Comparison of ENCODE assay signal across 23 cellular contexts in the genomic region with DNA sequence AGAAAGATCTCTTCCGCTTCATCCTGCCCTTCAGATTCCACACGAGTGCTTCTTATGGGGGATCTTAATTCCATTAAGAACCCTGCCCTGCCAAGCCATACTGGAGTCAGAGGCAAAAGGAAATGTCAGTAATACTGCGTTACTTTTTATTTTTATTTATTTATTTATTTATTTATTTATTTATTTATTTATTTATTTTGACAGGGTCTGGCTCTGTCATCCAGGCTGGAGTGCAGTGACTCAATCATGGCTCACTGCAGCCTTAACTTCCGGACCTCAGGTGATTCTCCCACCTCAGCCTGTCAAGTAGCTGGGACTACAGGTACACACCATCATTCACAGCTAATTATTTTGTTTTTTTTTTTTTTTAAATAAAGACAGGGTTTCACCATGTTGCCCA.
DNase-seq lines count a peak whose midpoint lies in the region; ATAC-seq, FAIRE-seq and TF ChIP-seq lines count a peak whose summit lies in the region.
"Had no signal": no experiment of that assay in that cellular context is flagged by ENCODE, and none has a peak within 500 bp of the region (broad histone marks: within the 10 kb centered on the region; RNA-seq: fewer than 3 reads in every experiment).

No MANE protein-coding gene starts in this region.

- no peak overlapping the region for H3K4me2 ChIP-seq in A549
- H3K4me2 ChIP-seq: BLaER1 had no signal

- H3K9me3 ChIP-seq in A549 (no peaks in the 10 kb centered on the region), HEK293 (ENCODE audit: control insufficient read depth, insufficient read depth, low read depth, low read length) (no peaks in the 10 kb centered on the region), psoas muscle (no peaks in the 10 kb centered on the region)
- H3K9me3 ChIP-seq: BE2C had no signal

- H3K27me3 ChIP-seq in bronchial epithelial cell (ENCODE audit: control insufficient read depth, insufficient read depth, low read length) (no peaks in the 10 kb centered on the region), psoas muscle (ENCODE audit: insufficient read depth in 3 of 3, low read length in 2 of 3) (no peaks in the 10 kb centered on the region)
- H3K27me3 ChIP-seq: BE2C, BLaER1 had no signal

- no peak overlapping the region for H3K4me3 ChIP-seq in A549
- H3K4me3 ChIP-seq in HEK293 (ENCODE audit: low read depth, low read length): no peak overlapping the region
- H3K4me3 ChIP-seq in bronchial epithelial cell (ENCODE audit: low read depth, low read length): no peak overlapping the region
- H3K4me3 ChIP-seq in psoas muscle: no peak overlapping the region
- H3K4me3 ChIP-seq: BLaER1 had no signal

- CTCF ChIA-PET in A549 (lab: Yijun Ruan, JAX) (interaction anchor here (0.6 kb wide), 1 partner anchor 965 kb away, joined by 3 read pairs; no protein-coding TSS in a partner anchor), HEK293 (lab: Yijun Ruan, JAX) (interaction anchor here (0.6 kb wide), 2 partner anchors 1137 to 1144 kb away, joined by 3 read pairs; no protein-coding TSS in a partner anchor)

- DNase-seq in A549 (ENCODE audit: low read depth in 1 of 2, low spot score in 1 of 2) (no peak), bronchial epithelial cell (ENCODE audit: low read depth) (peak; percentile 10), NCI-H510A (lab: John Stamatoyannopoulos, UW) (no peak), psoas muscle (no peak)
- DNase-seq in activated CD4-positive, CD25-positive, alpha-beta regulatory T cell (lab: John Stamatoyannopoulos, UW): no peak
- DNase-seq: ACHN; BE2C; C1 segment of cervical spinal cord; CD4-positive, alpha-beta memory T cell; CD4-positive, CD25-positive, alpha-beta regulatory T cell; CD8-positive, alpha-beta memory T cell; COR-L47; DMS 273 treated with DMSO at 0.1 percent for 48 hours; DMS153; DMS53; DMS79; GF-D8 had no signal

- FAIRE-seq in A549 (lab: Jason Lieb, UNC): no peak
- no peak for FAIRE-seq in bronchial epithelial cell (lab: Jason Lieb, UNC)
- FAIRE-seq: G401.6, GM12891, GM19239 had no signal

- no peak for ATAC-seq in A549
- ATAC-seq in psoas muscle: no peak

- H3K27ac ChIP-seq in A549 (no peak overlapping the region), HEK293 (ENCODE audit: extremely low read depth, low read depth, low read length) (no peak overlapping the region), psoas muscle (no peak overlapping the region)
- H3K27ac ChIP-seq: 22Rv1, BLaER1 had no signal

- TF ChIP-seq CTCF in A549 (IDR thresholded peaks at IDR 0.05) (no peak), HEK293 (tag by site-specific recombination; IDR thresholded peaks at IDR 0.05) (no peak), bronchial epithelial cell (IDR thresholded peaks at IDR 0.05; ENCODE audit: insufficient read depth, low read length, severe bottlenecking) (no peak), psoas muscle (IDR thresholded peaks at IDR 0.05) (no peak)

- H3K4me1 ChIP-seq in A549: no peaks in the 10 kb centered on the region
- no peaks in the 10 kb centered on the region for H3K4me1 ChIP-seq in HEK293 (ENCODE audit: control insufficient read depth, insufficient read depth, low read length)
- no peaks in the 10 kb centered on the region for H3K4me1 ChIP-seq in psoas muscle
- H3K4me1 ChIP-seq: BE2C had no signal

- POLR2A ChIA-PET in A549 (lab: Yijun Ruan, JAX): no interaction called here
- POLR2A ChIA-PET in HEK293 (lab: Yijun Ruan, JAX): interaction anchor here (0.7 kb wide), 1 partner anchor 237 kb away, joined by 3 read pairs; no protein-coding TSS in a partner anchor

- TF ChIP-seq POLR2A in A549 (IDR thresholded peaks at IDR 0.05; ENCODE audit: low read length): no peak

- intact Hi-C loops in psoas muscle (cut with DNase I): loop anchor here in 1 of 2 donors (10.0 kb wide), 1 partner anchor 116 kb away; no protein-coding TSS in a partner anchor

- TF ChIP-seq RAD21 in A549 (conservative IDR thresholded peaks at IDR 0.05 in 1 of 2, IDR thresholded peaks at IDR 0.05 in 1 of 2): no peak

- H3K36me3 ChIP-seq in HEK293 (ENCODE audit: control insufficient read depth in 2 of 2, insufficient read depth in 1 of 2, low read length in 2 of 2) (no peaks in the 10 kb centered on the region), bronchial epithelial cell (ENCODE audit: control insufficient read depth, insufficient read depth, low read length) (no peaks in the 10 kb centered on the region), psoas muscle (ENCODE audit: insufficient read depth in 1 of 2, low read depth in 1 of 2) (no peaks in the 10 kb centered on the region)
- H3K36me3 ChIP-seq: BE2C, BLaER1 had no signal

- no peak for TF ChIP-seq EP300 in A549 (IDR thresholded peaks at IDR 0.05)

- 78% methylated on average over 4 of the region's 4 CpGs for WGBS in A549 (ENCODE audit: missing lambda C conversion rate)
- 92 to 97% (median 93%) methylated on average over 4 of the region's 4 CpGs for WGBS in psoas muscle, 3 donors

TF ChIP-seq in A549, 52 proteins besides CTCF, POLR2A, EP300 and RAD21:
- TF ChIP-seq ZC3H11A (IDR thresholded peaks at IDR 0.05) (peak; percentile 41; the same call in 1 of the 2 replicates), HDAC2 (IDR thresholded peaks at IDR 0.05) (no peak)

TF ChIP-seq in HEK293, 187 proteins besides CTCF, POLR2A, EP300 and RAD21 (continues in another document):
- TF ChIP-seq ZBTB17 (tag by site-specific recombination; IDR thresholded peaks at IDR 0.05) (no peak), ZNF776 (tag by site-specific recombination; IDR thresholded peaks at IDR 0.05; ENCODE audit: borderline replicate concordance) (no peak), ZNF350 (tag by site-specific recombination; IDR thresholded peaks at IDR 0.05) (no peak), ZNF341 (tag by site-specific recombination; IDR thresholded peaks at IDR 0.05; ENCODE audit: low read depth) (peak; percentile 30; the same call in 1 of the 2 replicates), BCL11A (tag by site-specific recombination; IDR thresholded peaks at IDR 0.05; ENCODE audit: low read depth) (no peak), ZNF654 (tag by site-specific recombination; IDR thresholded peaks at IDR 0.05; ENCODE audit: low read depth) (peak; percentile 24), ZNF571 (tag by site-specific recombination; IDR thresholded peaks at IDR 0.05) (no peak), ZBTB48 (tag by site-specific recombination; IDR thresholded peaks at IDR 0.05) (no peak), GLI2 (tag by site-specific recombination; IDR thresholded peaks at IDR 0.05; ENCODE audit: borderline replicate concordance, low read depth) (no peak), SCRT1 (tag by site-specific recombination; IDR thresholded peaks at IDR 0.05; ENCODE audit: borderline replicate concordance) (no peak), ZNF292 (tag by site-specific recombination; IDR thresholded peaks at IDR 0.05; ENCODE audit: borderline replicate concordance, low read depth) (peak; percentile 64; the same call in 1 of the 2 replicates), ZNF660 (tag by site-specific recombination; IDR thresholded peaks at IDR 0.05) (no peak), EGR2 (tag by site-specific recombination; IDR thresholded peaks at IDR 0.05; ENCODE audit: low read depth) (no peak), ZNF121 (tag by site-specific recombination; IDR thresholded peaks at IDR 0.05) (no peak), GLI4 (tag by site-specific recombination; IDR thresholded peaks at IDR 0.05) (no peak), TRIM28 (IDR thresholded peaks at IDR 0.05; ENCODE audit: borderline replicate concordance, low read length) (no peak), HOXA7 (CRISPR knock-in tag; IDR thresholded peaks at IDR 0.05; ENCODE audit: borderline replicate concordance) (no peak), ZBTB21 (tag by site-specific recombination; IDR thresholded peaks at IDR 0.05) (0 out of 2 replicates have a peak, but pooled peaks have one; percentile 15), ZNF157 (tag by site-specific recombination; IDR thresholded peaks at IDR 0.05) (no peak), ZNF658 (tag by site-specific recombination; IDR thresholded peaks at IDR 0.05) (no peak)
- TF ChIP-seq, protein P1, sequence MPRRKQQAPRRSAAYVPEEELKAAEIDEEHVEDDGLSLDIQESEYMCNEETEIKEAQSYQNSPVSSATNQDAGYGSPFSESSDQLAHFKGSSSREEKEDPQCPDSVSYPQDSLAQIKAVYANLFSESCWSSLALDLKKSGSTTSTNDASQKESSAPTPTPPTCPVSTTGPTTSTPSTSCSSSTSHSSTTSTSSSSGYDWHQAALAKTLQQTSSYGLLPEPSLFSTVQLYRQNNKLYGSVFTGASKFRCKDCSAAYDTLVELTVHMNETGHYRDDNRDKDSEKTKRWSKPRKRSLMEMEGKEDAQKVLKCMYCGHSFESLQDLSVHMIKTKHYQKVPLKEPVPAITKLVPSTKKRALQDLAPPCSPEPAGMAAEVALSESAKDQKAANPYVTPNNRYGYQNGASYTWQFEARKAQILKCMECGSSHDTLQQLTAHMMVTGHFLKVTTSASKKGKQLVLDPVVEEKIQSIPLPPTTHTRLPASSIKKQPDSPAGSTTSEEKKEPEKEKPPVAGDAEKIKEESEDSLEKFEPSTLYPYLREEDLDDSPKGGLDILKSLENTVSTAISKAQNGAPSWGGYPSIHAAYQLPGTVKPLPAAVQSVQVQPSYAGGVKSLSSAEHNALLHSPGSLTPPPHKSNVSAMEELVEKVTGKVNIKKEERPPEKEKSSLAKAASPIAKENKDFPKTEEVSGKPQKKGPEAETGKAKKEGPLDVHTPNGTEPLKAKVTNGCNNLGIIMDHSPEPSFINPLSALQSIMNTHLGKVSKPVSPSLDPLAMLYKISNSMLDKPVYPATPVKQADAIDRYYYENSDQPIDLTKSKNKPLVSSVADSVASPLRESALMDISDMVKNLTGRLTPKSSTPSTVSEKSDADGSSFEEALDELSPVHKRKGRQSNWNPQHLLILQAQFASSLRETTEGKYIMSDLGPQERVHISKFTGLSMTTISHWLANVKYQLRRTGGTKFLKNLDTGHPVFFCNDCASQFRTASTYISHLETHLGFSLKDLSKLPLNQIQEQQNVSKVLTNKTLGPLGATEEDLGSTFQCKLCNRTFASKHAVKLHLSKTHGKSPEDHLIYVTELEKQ (tag by site-specific recombination; IDR thresholded peaks at IDR 0.05; ENCODE audit: borderline replicate concordance): no peak
- TF ChIP-seq, protein P2, sequence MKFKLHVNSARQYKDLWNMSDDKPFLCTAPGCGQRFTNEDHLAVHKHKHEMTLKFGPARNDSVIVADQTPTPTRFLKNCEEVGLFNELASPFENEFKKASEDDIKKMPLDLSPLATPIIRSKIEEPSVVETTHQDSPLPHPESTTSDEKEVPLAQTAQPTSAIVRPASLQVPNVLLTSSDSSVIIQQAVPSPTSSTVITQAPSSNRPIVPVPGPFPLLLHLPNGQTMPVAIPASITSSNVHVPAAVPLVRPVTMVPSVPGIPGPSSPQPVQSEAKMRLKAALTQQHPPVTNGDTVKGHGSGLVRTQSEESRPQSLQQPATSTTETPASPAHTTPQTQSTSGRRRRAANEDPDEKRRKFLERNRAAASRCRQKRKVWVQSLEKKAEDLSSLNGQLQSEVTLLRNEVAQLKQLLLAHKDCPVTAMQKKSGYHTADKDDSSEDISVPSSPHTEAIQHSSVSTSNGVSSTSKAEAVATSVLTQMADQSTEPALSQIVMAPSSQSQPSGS (tag by site-specific recombination; IDR thresholded peaks at IDR 0.05; ENCODE audit: low read depth): no peak

Comparison
In these comparisons a context has a peak if more than half of its experiments do, and no peak if none do; other contexts are left out.
1. Of the 5 proteins assayed by ChIP-seq in both HEK293 and A549: peak only in HEK293: REST; only in A549: none; in both: none; in neither: 4.